10 cellular contexts compared by ENCODE assay signal in genomic region chr6:80143312-80143960, GRCh38. TPM values are rescaled to one million over a fixed set of nuclear protein-coding genes. Genes with fewer than 3 reads are reported as not detected.
A peak's percentile ranks its signal among the peaks of the same experiment; 100 is the strongest.
DNase-seq lines count a peak whose midpoint lies in the region; ATAC-seq, FAIRE-seq and TF ChIP-seq lines count a peak whose summit lies in the region.
"Had no signal": no experiment of that assay in that cellular context is flagged by ENCODE, and none has a peak within 500 bp of the region (broad histone marks: within the 10 kb centered on the region; RNA-seq: fewer than 3 reads in every experiment).

No MANE protein-coding gene starts in this region.

- H3K79me2 ChIP-seq in keratinocyte (ENCODE audit: control insufficient read depth, insufficient read depth, low read length), result no peaks in the 10 kb centered on the region

- peaks cover 6% of the 10 kb centered on the region for H3K4me1 ChIP-seq in keratinocyte (ENCODE audit: control insufficient read depth, extremely low read depth, insufficient read depth, low read length)
- peaks cover 24% of the 10 kb centered on the region for H3K4me1 ChIP-seq in upper lobe of right lung

- H3K36me3 ChIP-seq in keratinocyte (ENCODE audit: control insufficient read depth in 2 of 2, extremely low read depth in 1 of 2, insufficient read depth in 2 of 2, low read length in 2 of 2) (no peaks in the 10 kb centered on the region), upper lobe of right lung (no peaks in the 10 kb centered on the region)

- H3K9me3 Mint-ChIP-seq in stimulated activated effector memory CD8-positive, alpha-beta T cell treated with anti-CD3 and anti-CD28 coated beads, Interleukin-12 subunit alpha, Interleukin-12 subunit beta, amount 100 ng/mL, for 72 hours, result no peaks in the 10 kb centered on the region

- ATAC-seq in upper lobe of right lung, result peak; percentile 82
- ATAC-seq in stimulated activated effector memory CD8-positive, alpha-beta T cell treated with anti-CD3 and anti-CD28 coated beads, Interleukin-12 subunit alpha, Interleukin-12 subunit beta, amount 100 ng/mL, for 72 hours, result no peak
- no peak for ATAC-seq in HG03432 (IDR thresholded peaks at IDR 0.05; ENCODE audit: unreplicated experiment)

- no peaks in the 10 kb centered on the region for H3K9me1 ChIP-seq in keratinocyte (ENCODE audit: control insufficient read depth, extremely low read depth, insufficient read depth, low read length)

- TF ChIP-seq CTCF in keratinocyte (optimal IDR thresholded peaks at IDR 0.05 in 1 of 3, IDR thresholded peaks at IDR 0.05 in 1 of 3, conservative IDR thresholded peaks at IDR 0.05 in 1 of 3; ENCODE audit: extremely low read depth in 1 of 3, insufficient read depth in 2 of 3, low read length in 3 of 3), result no peak
- no peak for TF ChIP-seq CTCF in upper lobe of right lung (IDR thresholded peaks at IDR 0.05)

- peak; percentile 88 for FAIRE-seq in keratinocyte (lab: Jason Lieb, UNC)

- H3K4me2 ChIP-seq in keratinocyte (ENCODE audit: control insufficient read depth, extremely low read depth, insufficient read depth, low read depth, low read length), result no peak overlapping the region

- no peak overlapping the region for H3K9ac ChIP-seq in keratinocyte (ENCODE audit: control insufficient read depth, extremely low read depth, insufficient read depth, low read length)

- no peaks in the 10 kb centered on the region for H3K9me3 ChIP-seq in keratinocyte (ENCODE audit: control insufficient read depth, low read depth, low read length)
- no peaks in the 10 kb centered on the region for H3K9me3 ChIP-seq in upper lobe of right lung

- H3K27me3 ChIP-seq in keratinocyte (ENCODE audit: control insufficient read depth, extremely low read depth, insufficient read depth, low read length) (no peaks in the 10 kb centered on the region), upper lobe of right lung (no peaks in the 10 kb centered on the region)

- H3K4me3 ChIP-seq in keratinocyte (ENCODE audit: control insufficient read depth in 2 of 3, extremely low read depth in 1 of 3, insufficient read depth in 2 of 3, low read depth in 1 of 3, low read length in 3 of 3) (no peak overlapping the region), upper lobe of right lung (no peak overlapping the region)

- intact Hi-C loops in upper lobe of right lung (cut with DNase I), result no loop called here

- no peaks in the 10 kb centered on the region for H4K20me1 ChIP-seq in keratinocyte (ENCODE audit: control insufficient read depth, extremely low read depth, insufficient read depth, low read length)

- dilution Hi-C loops in keratinocyte (cut with MboI; ENCODE audit: extremely low pct_ligation_motif_present, low sequenced_read_pairs), result no loop called here

- H3K27ac ChIP-seq in keratinocyte (ENCODE audit: control insufficient read depth, insufficient read depth, low read length), result no peak overlapping the region
- no peak overlapping the region for H3K27ac ChIP-seq in upper lobe of right lung
- H3K27ac ChIP-seq: VCaP had no signal

- no peaks in the 10 kb centered on the region for H3K36me3 Mint-ChIP-seq in stimulated activated effector memory CD8-positive, alpha-beta T cell treated with anti-CD3 and anti-CD28 coated beads, Interleukin-12 subunit alpha, Interleukin-12 subunit beta, amount 100 ng/mL, for 72 hours

- H3K27ac Mint-ChIP-seq in stimulated activated effector memory CD8-positive, alpha-beta T cell treated with anti-CD3 and anti-CD28 coated beads, Interleukin-12 subunit alpha, Interleukin-12 subunit beta, amount 100 ng/mL, for 72 hours, result no peak overlapping the region
- H3K27ac Mint-ChIP-seq: B cell had no signal

- no peak overlapping the region for H2AFZ ChIP-seq in keratinocyte (ENCODE audit: control insufficient read depth, low read length)

- H3K4me1 Mint-ChIP-seq in stimulated activated effector memory CD8-positive, alpha-beta T cell treated with anti-CD3 and anti-CD28 coated beads, Interleukin-12 subunit alpha, Interleukin-12 subunit beta, amount 100 ng/mL, for 72 hours, result no peaks in the 10 kb centered on the region
- H3K4me1 Mint-ChIP-seq: B cell had no signal

- peak; percentile 64 for DNase-seq in NCI-H2196 (lab: John Stamatoyannopoulos, UW; ENCODE audit: unreplicated experiment)
- DNase-seq in NCI-H2196 treated with DMSO at 0.1 percent for 48 hours (lab: John Stamatoyannopoulos, UW; ENCODE audit: unreplicated experiment), result no peak
- DNase-seq in astrocyte of the hippocampus (ENCODE audit: low read depth, low spot score), result peak; percentile 95
- no peak for DNase-seq in keratinocyte (ENCODE audit: low read depth, low spot score)
- DNase-seq in upper lobe of right lung, result no peak
- no peak for DNase-seq in NCI-H82 treated with DMSO at 0.1 percent for 48 hours (lab: John Stamatoyannopoulos, UW; ENCODE audit: unreplicated experiment)
- DNase-seq in stimulated activated effector memory CD8-positive, alpha-beta T cell treated with anti-CD3 and anti-CD28 coated beads, Interleukin-12 subunit alpha, Interleukin-12 subunit beta, amount 100 ng/mL, for 72 hours (ENCODE audit: low spot score in 2 of 2), result no peak

- H3K4me3 Mint-ChIP-seq in stimulated activated effector memory CD8-positive, alpha-beta T cell treated with anti-CD3 and anti-CD28 coated beads, Interleukin-12 subunit alpha, Interleukin-12 subunit beta, amount 100 ng/mL, for 72 hours, result no peak overlapping the region
- H3K4me3 Mint-ChIP-seq: B cell had no signal

RNA-seq across cellular contexts. Expression of gene BCKDHB, which starts 37.0 kb away (rescaled TPM):
- polyA plus RNA-seq in keratinocyte, result 13.8 to 20.9 TPM (median 13.9 TPM) in 3 replicates
- polyA plus RNA-seq in keratinocyte (2011; ENCODE audit: low read depth), result 3.9 TPM
- 10.8 and 17.4 TPM in 2 replicates for polyA plus RNA-seq in keratinocyte (2011; cell fraction: cytosol; rRNA removed)
- 12.1 and 16.8 TPM in 2 replicates for polyA plus RNA-seq in keratinocyte (2011; cell fraction: nucleus; rRNA removed)
- 5.6 and 8.5 TPM in 2 replicates for polyA plus RNA-seq in keratinocyte (2012; ENCODE audit: low replicate concordance)
- polyA minus RNA-seq in keratinocyte, result 2.5 to 17.5 TPM (median 9.2 TPM) in 3 replicates
- 7.1 TPM for polyA minus RNA-seq in keratinocyte (2011; cell fraction: cytosol; rRNA and poly(A)+ RNA removed)
- 7.9 and 15.7 TPM in 2 replicates for polyA minus RNA-seq in keratinocyte (2011; cell fraction: nucleus; rRNA and poly(A)+ RNA removed)
- 17.6 TPM for total RNA-seq in upper lobe of right lung

Comparison
In these comparisons a context has a peak if more than half of its experiments do, and no peak if none do; other contexts are left out.
1. DNase-seq: peak in NCI-H2196 (single experiment) and astrocyte of the hippocampus (single experiment); none in NCI-H2196 treated with DMSO at 0.1 percent for 48 hours (single experiment), keratinocyte (single experiment), upper lobe of right lung (single experiment), NCI-H82 treated with DMSO at 0.1 percent for 48 hours (single experiment) and stimulated activated effector memory CD8-positive, alpha-beta T cell treated with anti-CD3 and anti-CD28 coated beads, Interleukin-12 subunit alpha, Interleukin-12 subunit beta, amount 100 ng/mL, for 72 hours (0 of 2).